1 cellular context compared by ENCODE assay signal in genomic region chr11:75202195-75202594, GRCh38.
TF ChIP-seq lines count a peak whose summit lies in the region.

No MANE protein-coding gene starts in this region.

TF ChIP-seq in H1, 55 proteins besides CTCF, POLR2A, EP300 and RAD21:
- TF ChIP-seq BCL11A (IDR thresholded peaks at IDR 0.05; ENCODE audit: low read depth in 2 of 2, low read length in 2 of 2) (no peak), TCF12 (IDR thresholded peaks at IDR 0.05; ENCODE audit: low read depth, low read length) (no peak), CREB1 (IDR thresholded peaks at IDR 0.05) (no peak), EGR1 (IDR thresholded peaks at IDR 0.05; ENCODE audit: borderline replicate concordance, low read depth, low read length) (no peak), CHD7 (IDR thresholded peaks at IDR 0.05; ENCODE audit: insufficient replicate concordance, low read length) (no peak), TAF1 (IDR thresholded peaks at IDR 0.05; ENCODE audit: low read depth, low read length) (no peak), E2F6 (IDR thresholded peaks at IDR 0.05) (no peak), NANOG (IDR thresholded peaks at IDR 0.05; ENCODE audit: insufficient read depth, low read depth, low read length, poor library complexity, severe bottlenecking) (no peak), SIN3A (conservative IDR thresholded peaks at IDR 0.05 in 1 of 2, IDR thresholded peaks at IDR 0.05 in 1 of 2; ENCODE audit: low read depth in 1 of 2, low read length in 2 of 2) (no peak), POLR2AphosphoS5 (IDR thresholded peaks at IDR 0.05; ENCODE audit: low read depth, low read length) (no peak), CTBP2 (IDR thresholded peaks at IDR 0.05; ENCODE audit: borderline replicate concordance, insufficient read depth, insufficient read length, low read length) (no peak), CEBPB (IDR thresholded peaks at IDR 0.05; ENCODE audit: low read depth, low read length) (no peak), SP1 (IDR thresholded peaks at IDR 0.05; ENCODE audit: low read depth, low read length) (no peak), TBP (IDR thresholded peaks at IDR 0.05; ENCODE audit: low read depth, low read length) (no peak), GTF2F1 (IDR thresholded peaks at IDR 0.05; ENCODE audit: borderline replicate concordance, low read depth, low read length) (no peak), TAF7 (optimal IDR thresholded peaks at IDR 0.05; ENCODE audit: borderline replicate concordance, low read depth, low read length) (no peak), JUND (IDR thresholded peaks at IDR 0.05; ENCODE audit: low read length) (no peak), KDM5A (IDR thresholded peaks at IDR 0.05; ENCODE audit: low read length) (no peak)
